ENCODE assay signal across 16 cellular contexts in genomic region chr17:19641687-19642372, GRCh38. TPM values are rescaled to one million over a fixed set of nuclear protein-coding genes. Genes with fewer than 3 reads are reported as not detected.
DNase-seq lines count a peak whose midpoint lies in the region; ATAC-seq, FAIRE-seq and TF ChIP-seq lines count a peak whose summit lies in the region.
"Had no signal": no experiment of that assay in that cellular context is flagged by ENCODE, and none has a peak within 500 bp of the region (broad histone marks: within the 10 kb centered on the region; RNA-seq: fewer than 3 reads in every experiment).

No MANE protein-coding gene starts in this region.

- DNase-seq in IMR-90 (no peak), RWPE2 (ENCODE audit: low spot score) (no peak), HepG2 (ENCODE audit: low spot score) (no peak), NCI-H226 (no peak), NCI-H1417 (lab: John Stamatoyannopoulos, UW) (no peak), activated T-cell treated with anti-CD3 and anti-CD28 coated beads for 4 hours (no peak)
- DNase-seq: COR-L47, KG1, NCI-H1417 treated with DMSO at 0.1 percent for 48 hours, NCI-H2029 treated with DMSO at 0.1 percent for 48 hours, NCI-H748 treated with DMSO at 0.1 percent for 48 hours, SW 1271 had no signal

- intact Hi-C loops in IMR-90 (cut with micrococcal nuclease), result no loop called here
- intact Hi-C loops in HepG2 (cut with micrococcal nuclease; ENCODE audit: unreplicated experiment), result loop anchor here (10.0 kb wide), 3 partner anchors 47 to 123 kb away; no protein-coding TSS in a partner anchor

- H3K36me3 ChIP-seq in IMR-90 (ENCODE audit: control insufficient read depth, insufficient read depth, low read length) (no peaks in the 10 kb centered on the region), RWPE2 (ENCODE audit: low read depth) (no peaks in the 10 kb centered on the region), HepG2 (replicated peaks in 1 of 2; ENCODE audit: control insufficient read depth in 1 of 2, insufficient read depth in 2 of 2, low read length in 2 of 2) (no peaks in the 10 kb centered on the region)
- H3K36me3 ChIP-seq: SJSA1 had no signal

- H3K4me1 ChIP-seq in IMR-90 (ENCODE audit: control insufficient read depth, insufficient read depth, low read length) (peaks cover 1% of the 10 kb centered on the region; the same call in 1 of the 2 replicates), RWPE2 (ENCODE audit: insufficient read depth, poor library complexity, severe bottlenecking) (peaks cover 21% of the 10 kb centered on the region), HepG2 (ENCODE audit: insufficient read depth, low read length) (peaks cover 55% of the 10 kb centered on the region)

- TF ChIP-seq CTCF in IMR-90 (conservative IDR thresholded peaks at IDR 0.05; ENCODE audit: low read depth, low read length) (no peak), RWPE2 (IDR thresholded peaks at IDR 0.05; ENCODE audit: poor library complexity, severe bottlenecking) (no peak), HepG2 (CRISPR knock-in tag; IDR thresholded peaks at IDR 0.05) (no peak)

- peaks cover 30% of the 10 kb centered on the region for H3K27me3 ChIP-seq in IMR-90 (ENCODE audit: control insufficient read depth, insufficient read depth, low read length)
- H3K27me3 ChIP-seq in RWPE2 (ENCODE audit: insufficient read depth, poor library complexity, severe bottlenecking), result no peaks in the 10 kb centered on the region
- H3K27me3 ChIP-seq in HepG2 (ENCODE audit: control insufficient read depth in 1 of 2, insufficient read depth in 2 of 2, low read length in 2 of 2), result no peaks in the 10 kb centered on the region

- no peaks in the 10 kb centered on the region for H3K79me1 ChIP-seq in IMR-90 (ENCODE audit: low read depth in 1 of 2, low read length in 2 of 2)

- H3K14ac ChIP-seq in IMR-90 (replicated peaks; ENCODE audit: low read depth, low read length), result no peak overlapping the region

- no peak overlapping the region for H2BK20ac ChIP-seq in IMR-90 (ENCODE audit: low read depth, low read length)

- no peak overlapping the region for H4K5ac ChIP-seq in IMR-90 (ENCODE audit: low read depth, low read length)

- no peaks in the 10 kb centered on the region for H3K79me2 ChIP-seq in HepG2 (ENCODE audit: insufficient read depth, low read length)

- H3K23ac ChIP-seq in IMR-90 (ENCODE audit: low read depth, low read length), result no peak overlapping the region

- TF ChIP-seq RAD21 in IMR-90 (IDR thresholded peaks at IDR 0.05; ENCODE audit: low read length) (no peak), HepG2 (CRISPR knock-in tag; IDR thresholded peaks at IDR 0.05) (no peak)

- H3K4ac ChIP-seq in IMR-90 (ENCODE audit: low read depth, low read length), result no peak overlapping the region

- no peak for TF ChIP-seq POLR2A in IMR-90 (IDR thresholded peaks at IDR 0.05; ENCODE audit: low read depth, low read length)
- no peak for TF ChIP-seq POLR2A in HepG2 (IDR thresholded peaks at IDR 0.05; ENCODE audit: insufficient read depth in 1 of 2, low read depth in 2 of 2, low read length in 2 of 2)

- H3K9me3 ChIP-seq in IMR-90 (ENCODE audit: control insufficient read depth, insufficient read depth, low read length), result no peaks in the 10 kb centered on the region
- H3K9me3 ChIP-seq in RWPE2 (ENCODE audit: severe bottlenecking), result no peaks in the 10 kb centered on the region
- H3K9me3 ChIP-seq in HepG2 (ENCODE audit: low read length), result no peaks in the 10 kb centered on the region
- H3K9me3 ChIP-seq: SJSA1 had no signal

- no peak overlapping the region for H2AK5ac ChIP-seq in IMR-90 (ENCODE audit: low read depth, low read length)

- no peaks in the 10 kb centered on the region for H3K9me1 ChIP-seq in IMR-90 (ENCODE audit: insufficient read depth, low read length)

- no peak overlapping the region for H3K56ac ChIP-seq in IMR-90 (ENCODE audit: extremely low read depth, insufficient read depth, low read length)

- H2BK5ac ChIP-seq in IMR-90 (ENCODE audit: low read depth, low read length, poor library complexity, severe bottlenecking), result no peak overlapping the region

- no peak overlapping the region for H3K18ac ChIP-seq in IMR-90 (ENCODE audit: low read depth, low read length)

- dilution Hi-C loops in IMR-90 (cut with HindIII; ENCODE audit: low sequenced_read_pairs, unreplicated experiment), result no loop called here

- H2BK120ac ChIP-seq in IMR-90 (ENCODE audit: low read depth, low read length), result no peak overlapping the region

- H2AFZ ChIP-seq in IMR-90 (replicated peaks; ENCODE audit: low read length, poor library complexity) (no peak overlapping the region), HepG2 (ENCODE audit: low read length) (no peak overlapping the region)

- in situ Hi-C loops in IMR-90 (cut with MboI; ENCODE audit: low sequenced_read_pairs), result no loop called here
- in situ Hi-C loops in HepG2 (cut with HindIII; ENCODE audit: extremely low pct_ligation_motif_present, low pct_unique_long_range_greater_than_20kb), result no loop called here

- no peak overlapping the region for H4K8ac ChIP-seq in IMR-90 (ENCODE audit: low read depth in 2 of 2, low read length in 2 of 2)

- POLR2A ChIA-PET in IMR-90 (lab: Charles Lee; ENCODE audit: unreplicated experiment) (no interaction called here), HepG2 (lab: Yijun Ruan, JAX) (interaction anchor here (1.1 to 1.6 kb wide), 2 partner anchors 10 to 18 kb away, joined by 3 read pairs; no protein-coding TSS in a partner anchor)

- ATAC-seq in IMR-90 (ENCODE audit: low read depth) (no peak), RWPE2 (ENCODE audit: low read depth) (peak; percentile 66), HepG2 (no peak)
- ATAC-seq: GM12878 had no signal

- FAIRE-seq in G401.6 (lab: Jason Lieb, UNC), result peak; percentile 63
- no peak for FAIRE-seq in HepG2 (lab: Jason Lieb, UNC)
- FAIRE-seq: GM12878 had no signal

- CTCF ChIA-PET in IMR-90 (lab: Yijun Ruan, JAX) (no interaction called here), HepG2 (lab: Yijun Ruan, JAX; ENCODE audit: low intra/inter-chr PET ratio, low total read pairs) (no interaction called here)

- H3K4me2 ChIP-seq in IMR-90 (ENCODE audit: low read depth, low read length) (no peak overlapping the region), HepG2 (ENCODE audit: low read depth, low read length) (no peak overlapping the region)

- H3K27ac ChIP-seq in IMR-90 (ENCODE audit: insufficient read depth, low read length) (no peak overlapping the region), RWPE2 (ENCODE audit: poor library complexity, severe bottlenecking) (no peak overlapping the region), HepG2 (ENCODE audit: extremely low read length, insufficient read depth, low read length) (no peak overlapping the region)
- H3K27ac ChIP-seq: RWPE1, SJSA1 had no signal

- H4K20me1 ChIP-seq in IMR-90 (ENCODE audit: insufficient read depth, low read length), result no peaks in the 10 kb centered on the region
- no peaks in the 10 kb centered on the region for H4K20me1 ChIP-seq in HepG2 (ENCODE audit: insufficient read depth, low read length)

- H3K9ac ChIP-seq in IMR-90 (ENCODE audit: low read depth, low read length) (no peak overlapping the region), HepG2 (ENCODE audit: insufficient read depth, low read depth, low read length) (no peak overlapping the region)

- TF ChIP-seq EP300 in HepG2 (IDR thresholded peaks at IDR 0.05; ENCODE audit: low read depth in 2 of 2, low read length in 2 of 2), result no peak
- no peak for TF ChIP-seq EP300 in HepG2 (CRISPR knock-in tag; IDR thresholded peaks at IDR 0.05; ENCODE audit: borderline replicate concordance)

- H2BK15ac ChIP-seq in IMR-90 (ENCODE audit: low read depth, low read length), result no peak overlapping the region

- H2AK9ac ChIP-seq in IMR-90 (replicated peaks; ENCODE audit: low read depth, low read length, poor library complexity), result no peak overlapping the region

- no TSS peak for BruUV-seq in IMR-90 (replicated peaks; lab: Mats Ljungman, UMichigan)
- no TSS peak for BruUV-seq in HepG2 (replicated peaks; lab: Mats Ljungman, UMichigan)

- H3K4me3 ChIP-seq in IMR-90 (ENCODE audit: insufficient read depth, low read depth, low read length) (no peak overlapping the region), RWPE2 (ENCODE audit: severe bottlenecking) (no peak overlapping the region), HepG2 (replicated peaks in 1 of 3; ENCODE audit: insufficient read depth in 1 of 3, low read depth in 2 of 3, low read length in 3 of 3) (no peak overlapping the region)
- H3K4me3 ChIP-seq: GM12878, SJSA1 had no signal

- WGBS in IMR-90 (ENCODE audit: extremely low coverage in 2 of 2, insufficient read length in 1 of 2), 2 experiments, result no CpG with 5 or more reads among the region's 4 CpGs
- 92% methylated on average over 4 of the region's 4 CpGs for WGBS in HepG2 (ENCODE audit: low lambda C conversion rate)

- H4K91ac ChIP-seq in IMR-90 (ENCODE audit: insufficient read depth, low read depth, low read length), result no peak overlapping the region

TF ChIP-seq in IMR-90, 13 proteins besides CTCF, POLR2A, EP300 and RAD21 (continues in another document):
- no peak for TF ChIP-seq BHLHE40 (IDR thresholded peaks at IDR 0.05; ENCODE audit: low read depth, low read length)

RNA-seq across cellular contexts. Expression of gene ALDH3A2, which starts 6.7 kb away (rescaled TPM):
- total RNA-seq in IMR-90 (2012; rRNA removed) (6.9 and 7.9 TPM in 2 replicates), HepG2 (2016; rRNA removed; fragmentation: Illumina TruSeq; extraction: Trizol) (180 and 245 TPM in 2 replicates)
- polyA plus RNA-seq in IMR-90 (2012; rRNA removed) (2.8 and 4.0 TPM in 2 replicates), HepG2 (2011; rRNA removed) (79.1 and 80.8 TPM in 2 replicates)
- polyA plus RNA-seq in IMR-90 (2012; cell fraction: cytosol; rRNA removed), result 1.9 and 2.6 TPM in 2 replicates
- polyA plus RNA-seq in IMR-90 (2012; cell fraction: nucleus; rRNA removed; ENCODE audit: low replicate concordance), result 3.7 and 6.9 TPM in 2 replicates
- 28.5 and 29.7 TPM in 2 replicates for total RNA-seq in HepG2 (2016; cell fraction: cytosol; rRNA removed; fragmentation: Illumina TruSeq; extraction: Trizol; ENCODE audit: low read depth)
- 175 and 252 TPM in 2 replicates for total RNA-seq in HepG2 (2016; cell fraction: insoluble cytoplasmic fraction; rRNA removed; fragmentation: Illumina TruSeq; extraction: Trizol)
- 79.3 and 80.3 TPM in 2 replicates for total RNA-seq in HepG2 (2016; cell fraction: membrane; rRNA removed; fragmentation: Illumina TruSeq; extraction: Trizol)
- 120 and 125 TPM in 2 replicates for total RNA-seq in HepG2 (2016; cell fraction: nucleus; rRNA removed; fragmentation: Illumina TruSeq; extraction: Trizol)
- polyA plus RNA-seq in HepG2 (2011; cell fraction: cytosol; rRNA removed), result 72.4 and 72.5 TPM in 2 replicates
- polyA plus RNA-seq in HepG2 (2011; cell fraction: nucleus; rRNA removed), result 82.4 and 90.1 TPM in 2 replicates
- 70.0 and 93.3 TPM in 2 replicates for polyA plus RNA-seq in HepG2 (2012)
- 19.4 and 20.8 TPM in 2 replicates for polyA plus RNA-seq in HepG2 (2016; cell fraction: cytosol; fragmentation: Illumina TruSeq; extraction: Trizol; ENCODE audit: low read depth)
- polyA plus RNA-seq in HepG2 (2016; cell fraction: insoluble cytoplasmic fraction; fragmentation: Illumina TruSeq; extraction: Trizol; ENCODE audit: low read depth), result 213 and 225 TPM in 2 replicates
- polyA plus RNA-seq in HepG2 (2016; cell fraction: membrane; fragmentation: Illumina TruSeq; extraction: Trizol; ENCODE audit: low read depth), result 43.5 and 52.2 TPM in 2 replicates
- 137 and 153 TPM in 2 replicates for polyA plus RNA-seq in HepG2 (2016; cell fraction: nucleus; fragmentation: Illumina TruSeq; extraction: Trizol; ENCODE audit: insufficient read depth, low read depth)
- polyA minus RNA-seq in HepG2 (2011; rRNA and poly(A)+ RNA removed; ENCODE audit: low replicate concordance), result 42.9 and 77.2 TPM in 2 replicates
- polyA minus RNA-seq in HepG2 (2011; cell fraction: cytosol; rRNA and poly(A)+ RNA removed), result 64.1 and 78.1 TPM in 2 replicates
- polyA minus RNA-seq in HepG2 (2011; cell fraction: nucleus; rRNA and poly(A)+ RNA removed), result 127 and 128 TPM in 2 replicates
